ENCODE assay signal across 11 cellular contexts in the genomic region with DNA sequence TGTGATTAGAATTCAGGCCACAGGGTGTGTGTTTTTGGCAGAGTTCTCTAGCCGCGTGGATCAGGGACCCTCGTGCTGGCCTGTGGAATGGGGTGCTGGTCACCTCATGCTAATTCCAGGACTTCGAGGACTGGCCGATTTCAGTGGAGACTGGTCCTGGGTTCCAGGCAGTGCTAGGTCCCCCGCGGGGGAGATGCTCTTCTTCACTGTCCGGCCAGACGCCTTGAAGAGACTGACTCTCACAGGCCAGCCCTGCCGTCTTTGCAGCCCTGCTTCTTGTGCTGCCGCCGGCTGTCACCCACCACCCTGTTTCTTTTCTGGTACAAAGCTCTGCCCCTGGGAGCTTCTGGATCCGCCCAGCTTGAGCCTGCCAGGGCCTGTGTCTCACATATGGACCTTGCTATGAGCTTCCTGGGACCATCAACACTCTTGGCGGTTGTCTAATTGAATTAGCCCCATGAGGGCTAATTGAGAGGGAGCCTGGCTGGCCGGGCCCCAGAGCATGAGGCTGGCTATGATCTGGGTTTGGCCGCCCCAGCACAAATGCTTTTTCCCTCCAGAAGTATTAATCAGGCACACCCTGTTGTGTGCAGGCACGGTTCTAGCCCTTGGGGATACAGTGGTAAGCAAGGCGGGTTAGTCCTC. TPM values are rescaled to one million over a fixed set of nuclear protein-coding genes. Genes with fewer than 3 reads are reported as not detected.
DNase-seq lines count a peak whose midpoint lies in the region; ATAC-seq and TF ChIP-seq lines count a peak whose summit lies in the region.
"Had no signal": no experiment of that assay in that cellular context is flagged by ENCODE, and none has a peak within 500 bp of the region (broad histone marks: within the 10 kb centered on the region; RNA-seq: fewer than 3 reads in every experiment).

No MANE protein-coding gene starts in this region.

- peaks cover 80% of the 10 kb centered on the region for H3K4me1 Mint-ChIP-seq in activated CD4-positive, alpha-beta T cell treated with anti-CD3 and anti-CD28 coated beads, Interleukin-2, amount 10 ng/mL, durations not matched to agents 7 days and 5 days
- peaks cover 61% of the 10 kb centered on the region for H3K4me1 Mint-ChIP-seq in activated CD4-positive, alpha-beta T cell treated with anti-CD3 and anti-CD28 coated beads, Interleukin-2, amount 10 ng/mL, durations not matched to agents 24 days and 14 days
- H3K4me1 Mint-ChIP-seq in activated naive CD8-positive, alpha-beta T cell treated with anti-CD3 and anti-CD28 coated beads, Interleukin-2, amount 10 ng/mL, durations not matched to agents 7 days and 5 days: peaks cover 81% of the 10 kb centered on the region
- peaks cover 72 to 80% of the 10 kb centered on the region in 2 donors for H3K4me1 Mint-ChIP-seq in immature natural killer cell

- CTCF ChIA-PET in activated CD4-positive, alpha-beta T cell treated with anti-CD3 and anti-CD28 coated beads, Interleukin-2, amount 10 ng/mL, durations not matched to agents 7 days and 5 days (lab: Charles Lee): interaction anchor here (1.1 to 3.3 kb wide), 3 partner anchors 9 to 32 kb away, joined by 3 to 13 read pairs (median 3); a partner anchor contains a TSS

- DNase-seq in activated CD4-positive, alpha-beta T cell treated with anti-CD3 and anti-CD28 coated beads, Interleukin-2, amount 10 ng/mL, durations not matched to agents 7 days and 5 days: no peak
- no peak for DNase-seq in activated CD4-positive, alpha-beta T cell treated with anti-CD3 and anti-CD28 coated beads, Interleukin-2, amount 10 ng/mL, durations not matched to agents 24 days and 14 days
- DNase-seq in activated naive CD8-positive, alpha-beta T cell treated with anti-CD3 and anti-CD28 coated beads, Interleukin-2, amount 10 ng/mL, durations not matched to agents 7 days and 5 days: no peak
- DNase-seq in immature natural killer cell (no peak), stomach (no peak), CD1c-positive myeloid dendritic cell (ENCODE audit: extremely low spot score) (no peak), ureter (ENCODE audit: low spot score) (no peak)
- DNase-seq in activated CD4-positive, alpha-beta T cell treated with anti-CD3 and anti-CD28 coated beads, Interleukin-2, amount 50 U/mL, for 1 hour: no peak
- DNase-seq: activated CD4-positive, alpha-beta T cell treated with anti-CD3 and anti-CD28 coated beads for 48 hours; cortex of kidney; SW 1271 had no signal

- TF ChIP-seq EP300 in stomach (IDR thresholded peaks at IDR 0.05): no peak

- H3K36me3 ChIP-seq in stomach: peaks cover 16 to 37% (median 32%) of the 10 kb centered on the region in 4 donors

- no peaks in the 10 kb centered on the region for H3K9me3 ChIP-seq in stomach

- no peaks in the 10 kb centered on the region for H3K27me3 Mint-ChIP-seq in activated CD4-positive, alpha-beta T cell treated with anti-CD3 and anti-CD28 coated beads, Interleukin-2, amount 10 ng/mL, durations not matched to agents 7 days and 5 days
- H3K27me3 Mint-ChIP-seq in activated CD4-positive, alpha-beta T cell treated with anti-CD3 and anti-CD28 coated beads, Interleukin-2, amount 10 ng/mL, durations not matched to agents 24 days and 14 days: no peaks in the 10 kb centered on the region
- H3K27me3 Mint-ChIP-seq in activated naive CD8-positive, alpha-beta T cell treated with anti-CD3 and anti-CD28 coated beads, Interleukin-2, amount 10 ng/mL, durations not matched to agents 7 days and 5 days: no peaks in the 10 kb centered on the region
- H3K27me3 Mint-ChIP-seq in immature natural killer cell (ENCODE audit: low read depth in 3 of 3): peaks cover 0 to 4% (median 0%) of the 10 kb centered on the region in 3 donors

- peak overlapping the region; percentile 46 for H3K27ac Mint-ChIP-seq in activated CD4-positive, alpha-beta T cell treated with anti-CD3 and anti-CD28 coated beads, Interleukin-2, amount 10 ng/mL, durations not matched to agents 7 days and 5 days
- no peak overlapping the region for H3K27ac Mint-ChIP-seq in activated CD4-positive, alpha-beta T cell treated with anti-CD3 and anti-CD28 coated beads, Interleukin-2, amount 10 ng/mL, durations not matched to agents 24 days and 14 days
- peak overlapping the region; percentile 88 for H3K27ac Mint-ChIP-seq in activated naive CD8-positive, alpha-beta T cell treated with anti-CD3 and anti-CD28 coated beads, Interleukin-2, amount 10 ng/mL, durations not matched to agents 7 days and 5 days
- H3K27ac Mint-ChIP-seq in immature natural killer cell: peak overlapping the region; percentile 74 to 94 (median 85)

- intact Hi-C loops in activated CD4-positive, alpha-beta T cell treated with anti-CD3 and anti-CD28 coated beads, Interleukin-2, amount 10 ng/mL, durations not matched to agents 24 days and 14 days (cut with micrococcal nuclease): loop anchor here (10.0 kb wide), 2 partner anchors 282 to 638 kb away; a partner anchor contains a TSS
- intact Hi-C loops in stomach (cut with DNase I; ENCODE audit: low total_unique reads): no loop called here

- peaks cover 76 to 100% (median 90%) of the 10 kb centered on the region in 4 donors for H3K4me1 ChIP-seq in stomach

- no peak overlapping the region for H3K4me3 ChIP-seq in stomach

- no peaks in the 10 kb centered on the region for H3K9me3 Mint-ChIP-seq in activated CD4-positive, alpha-beta T cell treated with anti-CD3 and anti-CD28 coated beads, Interleukin-2, amount 10 ng/mL, durations not matched to agents 7 days and 5 days
- no peaks in the 10 kb centered on the region for H3K9me3 Mint-ChIP-seq in activated CD4-positive, alpha-beta T cell treated with anti-CD3 and anti-CD28 coated beads, Interleukin-2, amount 10 ng/mL, durations not matched to agents 24 days and 14 days
- no peaks in the 10 kb centered on the region for H3K9me3 Mint-ChIP-seq in activated naive CD8-positive, alpha-beta T cell treated with anti-CD3 and anti-CD28 coated beads, Interleukin-2, amount 10 ng/mL, durations not matched to agents 7 days and 5 days
- H3K9me3 Mint-ChIP-seq in immature natural killer cell: no peaks in the 10 kb centered on the region

- WGBS in stomach, 5 donors: 67 to 89% (median 73%) methylated on average over 18 of the region's 18 CpGs

- peaks cover 62% of the 10 kb centered on the region for H3K36me3 Mint-ChIP-seq in activated CD4-positive, alpha-beta T cell treated with anti-CD3 and anti-CD28 coated beads, Interleukin-2, amount 10 ng/mL, durations not matched to agents 7 days and 5 days (ENCODE audit: low read depth)
- H3K36me3 Mint-ChIP-seq in activated CD4-positive, alpha-beta T cell treated with anti-CD3 and anti-CD28 coated beads, Interleukin-2, amount 10 ng/mL, durations not matched to agents 24 days and 14 days (ENCODE audit: low read depth): peaks cover 51% of the 10 kb centered on the region
- H3K36me3 Mint-ChIP-seq in activated naive CD8-positive, alpha-beta T cell treated with anti-CD3 and anti-CD28 coated beads, Interleukin-2, amount 10 ng/mL, durations not matched to agents 7 days and 5 days: peaks cover 41% of the 10 kb centered on the region
- H3K36me3 Mint-ChIP-seq in immature natural killer cell: peaks cover 6 to 16% (median 8%) of the 10 kb centered on the region in 3 donors

- no peak for TF ChIP-seq CTCF in stomach (IDR thresholded peaks at IDR 0.05)

- no peaks in the 10 kb centered on the region for H3K27me3 ChIP-seq in stomach

- peak overlapping the region in 4 of 5 donors; percentile 26 to 82 (median 52) for H3K27ac ChIP-seq in stomach

- TF ChIP-seq POLR2A in stomach (IDR thresholded peaks at IDR 0.05): no peak

- ATAC-seq in activated naive CD8-positive, alpha-beta T cell treated with anti-CD3 and anti-CD28 coated beads, Interleukin-2, amount 10 ng/mL, durations not matched to agents 7 days and 5 days (ENCODE audit: low read depth): no peak

- no peak overlapping the region for H3K4me3 Mint-ChIP-seq in activated CD4-positive, alpha-beta T cell treated with anti-CD3 and anti-CD28 coated beads, Interleukin-2, amount 10 ng/mL, durations not matched to agents 7 days and 5 days
- no peak overlapping the region for H3K4me3 Mint-ChIP-seq in activated CD4-positive, alpha-beta T cell treated with anti-CD3 and anti-CD28 coated beads, Interleukin-2, amount 10 ng/mL, durations not matched to agents 24 days and 14 days
- H3K4me3 Mint-ChIP-seq in activated naive CD8-positive, alpha-beta T cell treated with anti-CD3 and anti-CD28 coated beads, Interleukin-2, amount 10 ng/mL, durations not matched to agents 7 days and 5 days: peak overlapping the region; percentile 75
- peak overlapping the region; percentile 9 to 77 (median 71) for H3K4me3 Mint-ChIP-seq in immature natural killer cell

- POLR2A ChIA-PET in activated CD4-positive, alpha-beta T cell treated with anti-CD3 and anti-CD28 coated beads, Interleukin-2, amount 10 ng/mL, durations not matched to agents 7 days and 5 days (lab: Charles Lee): interaction anchor here (0.6 kb wide), 1 partner anchor 230 kb away, joined by 3 read pairs; no protein-coding TSS in a partner anchor
- POLR2A ChIA-PET in activated naive CD8-positive, alpha-beta T cell treated with anti-CD3 and anti-CD28 coated beads, Interleukin-2, amount 10 ng/mL, durations not matched to agents 7 days and 5 days (lab: Charles Lee): interaction anchor here (0.5 to 6.7 kb wide), 5 partner anchors 8 to 321 kb away, joined by 3 to 44 read pairs (median 6); a partner anchor contains a TSS

RNA-seq across cellular contexts. Expression of a gene that starts 8.2 kb away (rescaled TPM):
- 10 to 100 TPM; 45.7 to 46.8 TPM for total RNA-seq in activated CD4-positive, alpha-beta T cell treated with anti-CD3 and anti-CD28 coated beads, Interleukin-2, amount 10 ng/mL, durations not matched to agents 7 days and 5 days
- total RNA-seq in activated CD4-positive, alpha-beta T cell treated with anti-CD3 and anti-CD28 coated beads, Interleukin-2, amount 10 ng/mL, durations not matched to agents 24 days and 14 days: 47.6 and 48.0 TPM in 2 replicates
- 10 to 100 TPM; 61.0 to 61.7 TPM for total RNA-seq in activated naive CD8-positive, alpha-beta T cell treated with anti-CD3 and anti-CD28 coated beads, Interleukin-2, amount 10 ng/mL, durations not matched to agents 7 days and 5 days
- polyA plus RNA-seq in immature natural killer cell (10 to 100 TPM in 1 of 3 donors, 1 to 10 TPM in 2; 3.5 to 10.6 (median 4.7) TPM), stomach (10 to 100 TPM; 12.3 to 28.0 (median 16.6) TPM)
- total RNA-seq in stomach (100 to 1,000 TPM in 1 of 5 donors, 10 to 100 TPM in 4; 34.5 to 140 (median 37.1) TPM), ureter (72.2 TPM)

Comparison
In these comparisons a context has a peak if more than half of its experiments do, and no peak if none do; other contexts are left out.
1. H3K4me3 Mint-ChIP-seq: peak in activated naive CD8-positive, alpha-beta T cell treated with anti-CD3 and anti-CD28 coated beads, Interleukin-2, amount 10 ng/mL, durations not matched to agents 7 days and 5 days (single experiment) and immature natural killer cell (5 of 5); none in activated CD4-positive, alpha-beta T cell treated with anti-CD3 and anti-CD28 coated beads, Interleukin-2, amount 10 ng/mL, durations not matched to agents 7 days and 5 days (single experiment) and activated CD4-positive, alpha-beta T cell treated with anti-CD3 and anti-CD28 coated beads, Interleukin-2, amount 10 ng/mL, durations not matched to agents 24 days and 14 days (single experiment).